Comparison of ENCODE assay signal across 8 cellular contexts in the genomic region with DNA sequence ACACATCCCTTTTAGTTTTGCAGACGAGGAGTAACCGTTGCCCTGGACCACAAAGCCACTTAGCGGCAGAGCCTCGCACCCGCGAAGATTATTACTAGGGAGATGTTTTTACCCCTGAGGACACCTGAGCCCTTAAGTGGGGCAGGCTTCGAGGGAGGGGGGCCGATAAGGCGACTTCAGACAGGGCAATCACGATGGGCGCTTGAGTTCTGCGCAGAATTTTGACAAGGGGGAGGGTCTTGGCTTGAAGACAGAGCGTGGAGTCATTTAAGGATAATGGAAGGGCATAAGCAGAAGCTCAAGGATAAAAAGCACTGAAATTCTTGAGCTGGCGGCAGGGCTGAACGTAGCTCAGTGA. TPM values are rescaled to one million over a fixed set of nuclear protein-coding genes. Genes with fewer than 3 reads are reported as not detected.
A peak's percentile ranks its signal among the peaks of the same experiment; 100 is the strongest.
DNase-seq lines count a peak whose midpoint lies in the region; ATAC-seq and TF ChIP-seq lines count a peak whose summit lies in the region.

No MANE protein-coding gene starts in this region.

- dilution Hi-C loops in mammary epithelial cell (cut with HindIII; ENCODE audit: low sequenced_read_pairs), result no loop called here

- peaks cover 28% of the 10 kb centered on the region for H3K4me1 Mint-ChIP-seq in stimulated activated naive CD8-positive, alpha-beta T cell treated with anti-CD3 and anti-CD28 coated beads, Interleukin-15, Interleukin-2, amounts not matched to agents 100 ng/mL and 50 ng/mL, for 24 hours (ENCODE audit: low read depth)

- in situ Hi-C loops in mammary epithelial cell (cut with MboI; ENCODE audit: low sequenced_read_pairs in 2 of 2), result no loop called here

- TSS peak; percentile 91 for BruUV-seq in mammary epithelial cell (replicated peaks; lab: Mats Ljungman, UMichigan)

- peak overlapping the region; percentile 81 for H3K4me2 ChIP-seq in mammary epithelial cell (ENCODE audit: insufficient read depth, low read depth, low read length)

- peaks cover 31% of the 10 kb centered on the region for H3K79me2 ChIP-seq in mammary epithelial cell (ENCODE audit: insufficient read depth, low read length)

- H3K4me3 ChIP-seq in Peyer's patch (peak overlapping the region; percentile 57 to 64 (median 60)), mammary epithelial cell (replicated peaks in 1 of 3; ENCODE audit: insufficient read depth in 1 of 3, low read depth in 2 of 3, low read length in 3 of 3) (peak overlapping the region; percentile 54 to 95 (median 76))

- H3K27me3 ChIP-seq in Peyer's patch (no peaks in the 10 kb centered on the region), mammary epithelial cell (ENCODE audit: insufficient read depth, low read length) (no peaks in the 10 kb centered on the region)

- H4K20me1 ChIP-seq in mammary epithelial cell (ENCODE audit: insufficient read depth, low read length), result no peaks in the 10 kb centered on the region

- peak; percentile 6 for DNase-seq in stimulated activated CD4-positive, alpha-beta T cell treated with anti-CD3 and anti-CD28 coated beads, Interleukin-12 subunit alpha, Interleukin-12 subunit beta, amount 100 ng/mL, for 4 hours
- no peak for DNase-seq in stimulated activated CD4-positive, alpha-beta T cell treated with anti-CD3 and anti-CD28 coated beads, Interleukin-15, amount 100 ng/mL, for 24 hours
- DNase-seq in Peyer's patch (peak; percentile 28 to 55 (median 54)), mammary epithelial cell (no peak), left kidney (ENCODE audit: low read depth, low spot score) (peak; percentile 72)

- intact Hi-C loops in mammary epithelial cell (cut with micrococcal nuclease), result loop anchor here (1.0 to 5.0 kb wide), 3 partner anchors 57 to 125 kb away; a partner anchor contains a TSS

- H3K27me3 Mint-ChIP-seq in stimulated activated naive CD8-positive, alpha-beta T cell treated with anti-CD3 and anti-CD28 coated beads, Interleukin-15, Interleukin-2, amounts not matched to agents 100 ng/mL and 50 ng/mL, for 24 hours, result peaks cover 5% of the 10 kb centered on the region

- H3K27ac ChIP-seq in Peyer's patch, result peak overlapping the region; percentile 76 to 80 (median 78)
- H3K27ac ChIP-seq in mammary epithelial cell (ENCODE audit: insufficient read depth, low read depth, low read length), result peak overlapping the region; percentile 56

- TF ChIP-seq CTCF in Peyer's patch (IDR thresholded peaks at IDR 0.05) (no peak), mammary epithelial cell (conservative IDR thresholded peaks at IDR 0.05 in 1 of 2, IDR thresholded peaks at IDR 0.05 in 1 of 2; ENCODE audit: extremely low read depth in 1 of 2, insufficient read depth in 1 of 2, low read depth in 1 of 2, low read length in 2 of 2) (no peak)

- peaks cover 20% of the 10 kb centered on the region for H3K36me3 Mint-ChIP-seq in stimulated activated naive CD8-positive, alpha-beta T cell treated with anti-CD3 and anti-CD28 coated beads, Interleukin-15, Interleukin-2, amounts not matched to agents 100 ng/mL and 50 ng/mL, for 24 hours (ENCODE audit: low read depth)

- H3K27ac Mint-ChIP-seq in stimulated activated naive CD8-positive, alpha-beta T cell treated with anti-CD3 and anti-CD28 coated beads, Interleukin-15, Interleukin-2, amounts not matched to agents 100 ng/mL and 50 ng/mL, for 24 hours, result peak overlapping the region; percentile 94

- H3K36me3 ChIP-seq in Peyer's patch, result no peaks in the 10 kb centered on the region
- H3K36me3 ChIP-seq in mammary epithelial cell (ENCODE audit: insufficient read depth, low read length), result peaks cover 4% of the 10 kb centered on the region

- CTCF ChIA-PET in mammary epithelial cell (lab: Charles Lee; ENCODE audit: low non-redundant PET), result interaction anchor here (0.6 kb wide), 1 partner anchor 19 kb away, joined by 3 read pairs; no protein-coding TSS in a partner anchor

- H3K4me3 Mint-ChIP-seq in stimulated activated naive CD8-positive, alpha-beta T cell treated with anti-CD3 and anti-CD28 coated beads, Interleukin-15, Interleukin-2, amounts not matched to agents 100 ng/mL and 50 ng/mL, for 24 hours, result peak overlapping the region; percentile 95

- no peaks in the 10 kb centered on the region for H3K9me3 Mint-ChIP-seq in stimulated activated naive CD8-positive, alpha-beta T cell treated with anti-CD3 and anti-CD28 coated beads, Interleukin-15, Interleukin-2, amounts not matched to agents 100 ng/mL and 50 ng/mL, for 24 hours

- WGBS in mammary epithelial cell (ENCODE audit: low coverage, missing lambda C conversion rate), result 8% methylated on average over 14 of the region's 15 CpGs

- ATAC-seq in HG03342 (IDR thresholded peaks at IDR 0.05; ENCODE audit: unreplicated experiment), result peak; percentile 17
- ATAC-seq in HG03469 (IDR thresholded peaks at IDR 0.05; ENCODE audit: unreplicated experiment), result no peak

- H3K4me1 ChIP-seq in Peyer's patch, result peaks cover 0 to 8% (median 4%) of the 10 kb centered on the region in 4 donors
- peaks cover 9% of the 10 kb centered on the region for H3K4me1 ChIP-seq in mammary epithelial cell (ENCODE audit: insufficient read depth, low read length)

- peak overlapping the region; percentile 27 for H3K9ac ChIP-seq in mammary epithelial cell (ENCODE audit: insufficient read depth, low read length)

- peak overlapping the region; percentile 95 for H2AFZ ChIP-seq in mammary epithelial cell (ENCODE audit: low read depth, low read length)

- no peaks in the 10 kb centered on the region for H3K9me3 ChIP-seq in Peyer's patch
- no peaks in the 10 kb centered on the region for H3K9me3 ChIP-seq in mammary epithelial cell (replicated peaks; ENCODE audit: insufficient read depth, low read length)

- no peak for TF ChIP-seq POLR2A in Peyer's patch (IDR thresholded peaks at IDR 0.05)

RNA-seq across cellular contexts. Expression of a gene that starts 0.6 kb away (rescaled TPM):
- total RNA-seq in Peyer's patch (1 to 10 TPM in 3 of 4 donors, under 1 TPM in 1; 0.94 to 5.9 (median 4.1) TPM), mammary epithelial cell (10 to 100 TPM in 1 of 2 donors, 1 to 10 TPM in 1; 1.8 to 15.9 TPM)
- polyA plus RNA-seq in mammary epithelial cell, result 13.9 TPM
- 30.5 TPM for polyA minus RNA-seq in mammary epithelial cell

RNA-seq across cellular contexts. Expression of a gene that starts 56.5 kb away (rescaled TPM):
- 1 to 10 TPM in 1 of 4 donors, under 1 TPM in 2, not detected in 1; 0.67 to 1.1 (median 0.85) TPM for total RNA-seq in Peyer's patch
- 10 to 100 TPM in 1 of 2 donors, 1 to 10 TPM in 1; 9.7 to 15.2 TPM for total RNA-seq in mammary epithelial cell
- polyA plus RNA-seq in mammary epithelial cell, result 4.7 TPM
- 6.3 TPM for polyA minus RNA-seq in mammary epithelial cell

Comparison
In these comparisons a context has a peak if more than half of its experiments do, and no peak if none do; other contexts are left out.
1. DNase-seq: peak in stimulated activated CD4-positive, alpha-beta T cell treated with anti-CD3 and anti-CD28 coated beads, Interleukin-12 subunit alpha, Interleukin-12 subunit beta, amount 100 ng/mL, for 4 hours (single experiment), Peyer's patch (3 of 3) and left kidney (single experiment); none in stimulated activated CD4-positive, alpha-beta T cell treated with anti-CD3 and anti-CD28 coated beads, Interleukin-15, amount 100 ng/mL, for 24 hours (single experiment) and mammary epithelial cell (single experiment).
2. RNA of a gene that starts 56.5 kb away (total RNA-seq): 9.7 to 15.2 TPM in mammary epithelial cell; 0.67 to 1.1 TPM in Peyer's patch; every median in the first group is over 4 times any median in the second.